In the genomic region with DNA sequence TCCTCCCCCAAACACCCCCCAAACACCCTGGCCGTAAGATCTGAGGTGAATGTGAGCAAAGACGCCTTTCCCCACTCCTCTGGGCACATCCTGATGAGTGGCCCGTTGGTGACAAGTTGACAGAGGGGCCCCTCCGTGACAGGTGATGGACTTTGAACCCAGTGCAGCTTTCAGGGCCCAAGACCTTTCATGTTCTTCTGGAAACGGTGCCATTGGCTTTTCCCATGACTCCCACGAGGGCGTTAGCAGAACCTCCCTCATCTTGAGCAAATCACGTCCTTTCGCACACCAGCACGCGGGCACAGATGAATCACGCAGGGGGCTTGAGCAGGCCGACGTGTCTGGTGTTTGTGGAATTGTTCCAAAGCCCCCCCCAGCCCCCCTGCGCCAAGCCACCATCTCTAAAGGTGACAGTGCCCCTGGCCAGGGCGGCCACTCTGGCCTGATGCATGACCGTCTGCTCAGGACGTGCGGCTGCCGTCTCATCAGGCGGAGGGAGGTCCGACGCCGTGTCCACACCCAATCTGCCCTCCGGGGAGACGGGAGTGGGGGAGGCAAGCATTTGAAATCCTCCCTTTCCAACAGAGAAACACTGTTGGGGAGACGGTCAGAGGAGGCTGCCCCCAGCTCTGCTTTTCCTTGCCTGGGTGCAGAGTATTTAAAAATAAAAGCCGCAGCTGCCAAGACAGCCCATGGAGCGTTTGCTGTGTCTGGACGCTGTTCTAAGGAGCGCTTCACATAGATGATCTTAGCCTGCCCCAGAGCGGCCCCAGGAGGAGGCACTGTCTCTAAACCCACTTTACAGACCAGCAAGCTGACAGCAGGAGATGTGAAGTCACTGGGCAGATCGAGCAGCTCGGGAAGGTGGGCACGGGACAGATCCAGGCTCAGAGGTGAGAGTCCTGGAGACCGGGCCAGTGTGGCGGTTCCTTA, we compare ENCODE assay signal across 1 cellular context.
TF ChIP-seq lines count a peak whose summit lies in the region.

No MANE protein-coding gene starts in this region.

TF ChIP-seq in HepG2, 621 proteins besides CTCF, POLR2A, EP300 and RAD21 (continued from another document):
- TF ChIP-seq MZF1 (CRISPR knock-in tag; IDR thresholded peaks at IDR 0.05; ENCODE audit: borderline replicate concordance) (no peak), CHCHD3 (CRISPR knock-in tag; IDR thresholded peaks at IDR 0.05) (0 out of 2 replicates have a peak, but pooled peaks have one; percentile 47), ZNF329 (CRISPR knock-in tag; IDR thresholded peaks at IDR 0.05; ENCODE audit: low read depth) (no peak), ZNF446 (CRISPR knock-in tag; IDR thresholded peaks at IDR 0.05) (no peak), CREM (IDR thresholded peaks at IDR 0.05) (peak; percentile 53; the same call in 1 of the 2 replicates), CREM (CRISPR knock-in tag; IDR thresholded peaks at IDR 0.05) (no peak), ZZZ3 (CRISPR knock-in tag; IDR thresholded peaks at IDR 0.05; ENCODE audit: borderline replicate concordance) (no peak), ATRX (CRISPR knock-in tag; IDR thresholded peaks at IDR 0.05; ENCODE audit: borderline replicate concordance) (no peak), SP5 (CRISPR knock-in tag; IDR thresholded peaks at IDR 0.05; ENCODE audit: borderline replicate concordance, low read depth) (no peak), TCF7L2 (IDR thresholded peaks at IDR 0.05; ENCODE audit: low read depth, low read length) (no peak), TCF7 (IDR thresholded peaks at IDR 0.05; ENCODE audit: low read depth) (peak; percentile 47; the same call in 1 of the 2 replicates), NR2F6 (IDR thresholded peaks at IDR 0.05) (peak; percentile 31; the same call in 1 of the 2 replicates), NR2F6 (CRISPR knock-in tag; IDR thresholded peaks at IDR 0.05) (peak; percentile 25; the same call in 1 of the 2 replicates), ZNF839 (CRISPR knock-in tag; IDR thresholded peaks at IDR 0.05; ENCODE audit: borderline replicate concordance) (no peak), RBFOX2 (IDR thresholded peaks at IDR 0.05; ENCODE audit: low read depth, low read length) (no peak)
- TF ChIP-seq, protein P1, sequence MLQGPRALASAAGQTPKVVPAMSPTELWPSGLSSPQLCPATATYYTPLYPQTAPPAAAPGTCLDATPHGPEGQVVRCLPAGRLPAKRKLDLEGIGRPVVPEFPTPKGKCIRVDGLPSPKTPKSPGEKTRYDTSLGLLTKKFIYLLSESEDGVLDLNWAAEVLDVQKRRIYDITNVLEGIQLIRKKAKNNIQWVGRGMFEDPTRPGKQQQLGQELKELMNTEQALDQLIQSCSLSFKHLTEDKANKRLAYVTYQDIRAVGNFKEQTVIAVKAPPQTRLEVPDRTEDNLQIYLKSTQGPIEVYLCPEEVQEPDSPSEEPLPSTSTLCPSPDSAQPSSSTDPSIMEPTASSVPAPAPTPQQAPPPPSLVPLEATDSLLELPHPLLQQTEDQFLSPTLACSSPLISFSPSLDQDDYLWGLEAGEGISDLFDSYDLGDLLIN (CRISPR knock-in tag; IDR thresholded peaks at IDR 0.05; ENCODE audit: borderline replicate concordance), result no peak
